1 cellular context compared by ENCODE assay signal in the genomic region with DNA sequence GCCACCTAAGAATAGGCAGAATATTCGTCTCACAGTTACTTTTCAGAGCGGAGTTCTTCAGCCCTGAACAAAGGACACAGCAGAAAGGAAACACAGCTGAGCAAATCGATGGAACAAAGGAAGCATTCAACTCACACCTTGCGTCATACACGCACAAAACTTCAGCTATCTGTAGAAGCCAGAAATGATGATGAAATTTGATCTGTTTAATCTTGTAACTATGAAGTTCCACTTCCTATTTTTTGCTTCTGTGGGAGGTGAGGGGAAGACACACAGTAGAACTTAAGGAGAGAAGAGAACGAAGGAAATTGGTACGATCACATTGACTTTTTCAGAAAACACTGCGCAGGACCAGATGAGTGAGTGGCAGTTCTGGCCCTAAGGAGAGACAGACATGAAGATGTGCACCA.
A peak's percentile ranks its signal among the peaks of the same experiment; 100 is the strongest.
TF ChIP-seq lines count a peak whose summit lies in the region.

No MANE protein-coding gene starts in this region.

TF ChIP-seq in HepG2, 621 proteins besides CTCF, POLR2A, EP300 and RAD21 (continued from another document and continues in another):
- TF ChIP-seq, protein P1, sequence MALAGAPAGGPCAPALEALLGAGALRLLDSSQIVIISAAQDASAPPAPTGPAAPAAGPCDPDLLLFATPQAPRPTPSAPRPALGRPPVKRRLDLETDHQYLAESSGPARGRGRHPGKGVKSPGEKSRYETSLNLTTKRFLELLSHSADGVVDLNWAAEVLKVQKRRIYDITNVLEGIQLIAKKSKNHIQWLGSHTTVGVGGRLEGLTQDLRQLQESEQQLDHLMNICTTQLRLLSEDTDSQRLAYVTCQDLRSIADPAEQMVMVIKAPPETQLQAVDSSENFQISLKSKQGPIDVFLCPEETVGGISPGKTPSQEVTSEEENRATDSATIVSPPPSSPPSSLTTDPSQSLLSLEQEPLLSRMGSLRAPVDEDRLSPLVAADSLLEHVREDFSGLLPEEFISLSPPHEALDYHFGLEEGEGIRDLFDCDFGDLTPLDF (CRISPR knock-in tag; IDR thresholded peaks at IDR 0.05): no peak
- no peak for TF ChIP-seq ZNF670 (CRISPR knock-in tag; IDR thresholded peaks at IDR 0.05; ENCODE audit: borderline replicate concordance)
- no peak for TF ChIP-seq TOPORS (CRISPR knock-in tag; IDR thresholded peaks at IDR 0.05)
- TF ChIP-seq ETV6 (CRISPR knock-in tag; conservative IDR thresholded peaks at IDR 0.05): no peak
- 0 out of 2 replicates have a peak, but pooled peaks have one; percentile 59 for TF ChIP-seq ZNF44 (CRISPR knock-in tag; IDR thresholded peaks at IDR 0.05)
- peak; percentile 64; the same call in 1 of the 2 replicates for TF ChIP-seq SNAPC2 (CRISPR knock-in tag; IDR thresholded peaks at IDR 0.05)
- TF ChIP-seq, protein P2, sequence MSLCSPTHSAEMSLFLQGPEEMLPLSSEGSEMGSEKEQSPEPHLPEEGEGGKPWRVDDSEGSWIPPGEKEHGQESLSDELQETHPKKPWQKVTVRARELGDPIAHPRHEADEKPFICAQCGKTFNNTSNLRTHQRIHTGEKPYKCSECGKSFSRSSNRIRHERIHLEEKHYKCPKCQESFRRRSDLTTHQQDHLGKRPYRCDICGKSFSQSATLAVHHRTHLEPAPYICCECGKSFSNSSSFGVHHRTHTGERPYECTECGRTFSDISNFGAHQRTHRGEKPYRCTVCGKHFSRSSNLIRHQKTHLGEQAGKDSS (CRISPR knock-in tag; IDR thresholded peaks at IDR 0.05; ENCODE audit: borderline replicate concordance, low read depth): 0 out of 2 replicates have a peak, but pooled peaks have one; percentile 67
- peak; percentile 84 for TF ChIP-seq HNF4A (CRISPR knock-in tag; IDR thresholded peaks at IDR 0.05)
- TF ChIP-seq, protein P3, sequence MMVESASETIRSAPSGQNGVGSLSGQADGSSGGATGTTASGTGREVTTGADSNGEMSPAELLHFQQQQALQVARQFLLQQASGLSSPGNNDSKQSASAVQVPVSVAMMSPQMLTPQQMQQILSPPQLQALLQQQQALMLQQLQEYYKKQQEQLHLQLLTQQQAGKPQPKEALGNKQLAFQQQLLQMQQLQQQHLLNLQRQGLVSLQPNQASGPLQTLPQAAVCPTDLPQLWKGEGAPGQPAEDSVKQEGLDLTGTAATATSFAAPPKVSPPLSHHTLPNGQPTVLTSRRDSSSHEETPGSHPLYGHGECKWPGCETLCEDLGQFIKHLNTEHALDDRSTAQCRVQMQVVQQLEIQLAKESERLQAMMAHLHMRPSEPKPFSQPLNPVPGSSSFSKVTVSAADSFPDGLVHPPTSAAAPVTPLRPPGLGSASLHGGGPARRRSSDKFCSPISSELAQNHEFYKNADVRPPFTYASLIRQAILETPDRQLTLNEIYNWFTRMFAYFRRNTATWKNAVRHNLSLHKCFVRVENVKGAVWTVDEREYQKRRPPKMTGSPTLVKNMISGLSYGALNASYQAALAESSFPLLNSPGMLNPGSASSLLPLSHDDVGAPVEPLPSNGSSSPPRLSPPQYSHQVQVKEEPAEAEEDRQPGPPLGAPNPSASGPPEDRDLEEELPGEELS (CRISPR knock-in tag; IDR thresholded peaks at IDR 0.05): peak; percentile 95
- TF ChIP-seq SAP130 (CRISPR knock-in tag; IDR thresholded peaks at IDR 0.05; ENCODE audit: low read depth): peak; percentile 82
- TF ChIP-seq, protein P4, sequence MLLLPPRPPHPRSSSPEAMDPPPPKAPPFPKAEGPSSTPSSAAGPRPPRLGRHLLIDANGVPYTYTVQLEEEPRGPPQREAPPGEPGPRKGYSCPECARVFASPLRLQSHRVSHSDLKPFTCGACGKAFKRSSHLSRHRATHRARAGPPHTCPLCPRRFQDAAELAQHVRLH (CRISPR knock-in tag; IDR thresholded peaks at IDR 0.05; ENCODE audit: borderline replicate concordance, low read depth): peak; percentile 51; the same call in 1 of the 2 replicates
- TF ChIP-seq POLR2G (IDR thresholded peaks at IDR 0.05; ENCODE audit: low read depth, low read length): no peak
- TF ChIP-seq ZNF234 (CRISPR knock-in tag; conservative IDR thresholded peaks at IDR 0.05): no peak
- peak; percentile 90 for TF ChIP-seq REPIN1 (CRISPR knock-in tag; IDR thresholded peaks at IDR 0.05; ENCODE audit: borderline replicate concordance, low read depth)
- TF ChIP-seq CHD2 (IDR thresholded peaks at IDR 0.05; ENCODE audit: low read depth, low read length): no peak
- peak; percentile 64; the same call in 1 of the 2 replicates for TF ChIP-seq ZBTB20 (CRISPR knock-in tag; IDR thresholded peaks at IDR 0.05; ENCODE audit: borderline replicate concordance, low read depth)
- TF ChIP-seq TOE1 (CRISPR knock-in tag; IDR thresholded peaks at IDR 0.05): no peak
- no peak for TF ChIP-seq SETDB1 (CRISPR knock-in tag; IDR thresholded peaks at IDR 0.05; ENCODE audit: borderline replicate concordance)
- peak; percentile 63; the same call in 1 of the 2 replicates for TF ChIP-seq PITX1 (CRISPR knock-in tag; IDR thresholded peaks at IDR 0.05)
- TF ChIP-seq, protein P5, sequence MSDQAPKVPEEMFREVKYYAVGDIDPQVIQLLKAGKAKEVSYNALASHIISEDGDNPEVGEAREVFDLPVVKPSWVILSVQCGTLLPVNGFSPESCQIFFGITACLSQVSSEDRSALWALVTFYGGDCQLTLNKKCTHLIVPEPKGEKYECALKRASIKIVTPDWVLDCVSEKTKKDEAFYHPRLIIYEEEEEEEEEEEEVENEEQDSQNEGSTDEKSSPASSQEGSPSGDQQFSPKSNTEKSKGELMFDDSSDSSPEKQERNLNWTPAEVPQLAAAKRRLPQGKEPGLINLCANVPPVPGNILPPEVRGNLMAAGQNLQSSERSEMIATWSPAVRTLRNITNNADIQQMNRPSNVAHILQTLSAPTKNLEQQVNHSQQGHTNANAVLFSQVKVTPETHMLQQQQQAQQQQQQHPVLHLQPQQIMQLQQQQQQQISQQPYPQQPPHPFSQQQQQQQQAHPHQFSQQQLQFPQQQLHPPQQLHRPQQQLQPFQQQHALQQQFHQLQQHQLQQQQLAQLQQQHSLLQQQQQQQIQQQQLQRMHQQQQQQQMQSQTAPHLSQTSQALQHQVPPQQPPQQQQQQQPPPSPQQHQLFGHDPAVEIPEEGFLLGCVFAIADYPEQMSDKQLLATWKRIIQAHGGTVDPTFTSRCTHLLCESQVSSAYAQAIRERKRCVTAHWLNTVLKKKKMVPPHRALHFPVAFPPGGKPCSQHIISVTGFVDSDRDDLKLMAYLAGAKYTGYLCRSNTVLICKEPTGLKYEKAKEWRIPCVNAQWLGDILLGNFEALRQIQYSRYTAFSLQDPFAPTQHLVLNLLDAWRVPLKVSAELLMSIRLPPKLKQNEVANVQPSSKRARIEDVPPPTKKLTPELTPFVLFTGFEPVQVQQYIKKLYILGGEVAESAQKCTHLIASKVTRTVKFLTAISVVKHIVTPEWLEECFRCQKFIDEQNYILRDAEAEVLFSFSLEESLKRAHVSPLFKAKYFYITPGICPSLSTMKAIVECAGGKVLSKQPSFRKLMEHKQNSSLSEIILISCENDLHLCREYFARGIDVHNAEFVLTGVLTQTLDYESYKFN (CRISPR knock-in tag; conservative IDR thresholded peaks at IDR 0.05): peak; percentile 93
- TF ChIP-seq, protein P6, sequence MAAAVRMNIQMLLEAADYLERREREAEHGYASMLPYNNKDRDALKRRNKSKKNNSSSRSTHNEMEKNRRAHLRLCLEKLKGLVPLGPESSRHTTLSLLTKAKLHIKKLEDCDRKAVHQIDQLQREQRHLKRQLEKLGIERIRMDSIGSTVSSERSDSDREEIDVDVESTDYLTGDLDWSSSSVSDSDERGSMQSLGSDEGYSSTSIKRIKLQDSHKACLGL (CRISPR knock-in tag; IDR thresholded peaks at IDR 0.05): no peak
- TF ChIP-seq SP5 (CRISPR knock-in tag; IDR thresholded peaks at IDR 0.05; ENCODE audit: borderline replicate concordance, low read depth): no peak
- TF ChIP-seq, protein P7, sequence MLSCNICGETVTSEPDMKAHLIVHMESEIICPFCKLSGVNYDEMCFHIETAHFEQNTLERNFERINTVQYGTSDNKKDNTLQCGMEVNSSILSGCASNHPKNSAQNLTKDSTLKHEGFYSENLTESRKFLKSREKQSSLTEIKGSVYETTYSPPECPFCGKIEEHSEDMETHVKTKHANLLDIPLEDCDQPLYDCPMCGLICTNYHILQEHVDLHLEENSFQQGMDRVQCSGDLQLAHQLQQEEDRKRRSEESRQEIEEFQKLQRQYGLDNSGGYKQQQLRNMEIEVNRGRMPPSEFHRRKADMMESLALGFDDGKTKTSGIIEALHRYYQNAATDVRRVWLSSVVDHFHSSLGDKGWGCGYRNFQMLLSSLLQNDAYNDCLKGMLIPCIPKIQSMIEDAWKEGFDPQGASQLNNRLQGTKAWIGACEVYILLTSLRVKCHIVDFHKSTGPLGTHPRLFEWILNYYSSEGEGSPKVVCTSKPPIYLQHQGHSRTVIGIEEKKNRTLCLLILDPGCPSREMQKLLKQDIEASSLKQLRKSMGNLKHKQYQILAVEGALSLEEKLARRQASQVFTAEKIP (CRISPR knock-in tag; IDR thresholded peaks at IDR 0.05; ENCODE audit: borderline replicate concordance): no peak
- peak; percentile 93; the same call in 1 of the 2 replicates for TF ChIP-seq FOXJ3 (CRISPR knock-in tag; IDR thresholded peaks at IDR 0.05; ENCODE audit: borderline replicate concordance)
- no peak for TF ChIP-seq ZFP37 (CRISPR knock-in tag; IDR thresholded peaks at IDR 0.05; ENCODE audit: borderline replicate concordance)
- no peak for TF ChIP-seq PHF20 (CRISPR knock-in tag; IDR thresholded peaks at IDR 0.05)
- TF ChIP-seq ZNF260 (CRISPR knock-in tag; IDR thresholded peaks at IDR 0.05; ENCODE audit: borderline replicate concordance, low read depth): no peak
- no peak; the same call in 1 of the 2 replicates for TF ChIP-seq GABPB1 (CRISPR knock-in tag; IDR thresholded peaks at IDR 0.05)
- no peak for TF ChIP-seq KLF12 (CRISPR knock-in tag; IDR thresholded peaks at IDR 0.05; ENCODE audit: borderline replicate concordance)
- TF ChIP-seq YEATS4 (CRISPR knock-in tag; IDR thresholded peaks at IDR 0.05; ENCODE audit: borderline replicate concordance): no peak
- TF ChIP-seq, protein P8, sequence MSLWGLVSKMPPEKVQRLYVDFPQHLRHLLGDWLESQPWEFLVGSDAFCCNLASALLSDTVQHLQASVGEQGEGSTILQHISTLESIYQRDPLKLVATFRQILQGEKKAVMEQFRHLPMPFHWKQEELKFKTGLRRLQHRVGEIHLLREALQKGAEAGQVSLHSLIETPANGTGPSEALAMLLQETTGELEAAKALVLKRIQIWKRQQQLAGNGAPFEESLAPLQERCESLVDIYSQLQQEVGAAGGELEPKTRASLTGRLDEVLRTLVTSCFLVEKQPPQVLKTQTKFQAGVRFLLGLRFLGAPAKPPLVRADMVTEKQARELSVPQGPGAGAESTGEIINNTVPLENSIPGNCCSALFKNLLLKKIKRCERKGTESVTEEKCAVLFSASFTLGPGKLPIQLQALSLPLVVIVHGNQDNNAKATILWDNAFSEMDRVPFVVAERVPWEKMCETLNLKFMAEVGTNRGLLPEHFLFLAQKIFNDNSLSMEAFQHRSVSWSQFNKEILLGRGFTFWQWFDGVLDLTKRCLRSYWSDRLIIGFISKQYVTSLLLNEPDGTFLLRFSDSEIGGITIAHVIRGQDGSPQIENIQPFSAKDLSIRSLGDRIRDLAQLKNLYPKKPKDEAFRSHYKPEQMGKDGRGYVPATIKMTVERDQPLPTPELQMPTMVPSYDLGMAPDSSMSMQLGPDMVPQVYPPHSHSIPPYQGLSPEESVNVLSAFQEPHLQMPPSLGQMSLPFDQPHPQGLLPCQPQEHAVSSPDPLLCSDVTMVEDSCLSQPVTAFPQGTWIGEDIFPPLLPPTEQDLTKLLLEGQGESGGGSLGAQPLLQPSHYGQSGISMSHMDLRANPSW (CRISPR knock-in tag; IDR thresholded peaks at IDR 0.05; ENCODE audit: borderline replicate concordance): peak; percentile 42; the same call in 1 of the 2 replicates
- TF ChIP-seq HNRNPH1 (optimal IDR thresholded peaks at IDR 0.05; ENCODE audit: low read depth, low read length): no peak
- TF ChIP-seq KAT8 (CRISPR knock-in tag; IDR thresholded peaks at IDR 0.05): peak; percentile 47; the same call in 1 of the 2 replicates
- TF ChIP-seq RFXANK (CRISPR knock-in tag; IDR thresholded peaks at IDR 0.05): 0 out of 2 replicates have a peak, but pooled peaks have one; percentile 21
- TF ChIP-seq, protein P9, sequence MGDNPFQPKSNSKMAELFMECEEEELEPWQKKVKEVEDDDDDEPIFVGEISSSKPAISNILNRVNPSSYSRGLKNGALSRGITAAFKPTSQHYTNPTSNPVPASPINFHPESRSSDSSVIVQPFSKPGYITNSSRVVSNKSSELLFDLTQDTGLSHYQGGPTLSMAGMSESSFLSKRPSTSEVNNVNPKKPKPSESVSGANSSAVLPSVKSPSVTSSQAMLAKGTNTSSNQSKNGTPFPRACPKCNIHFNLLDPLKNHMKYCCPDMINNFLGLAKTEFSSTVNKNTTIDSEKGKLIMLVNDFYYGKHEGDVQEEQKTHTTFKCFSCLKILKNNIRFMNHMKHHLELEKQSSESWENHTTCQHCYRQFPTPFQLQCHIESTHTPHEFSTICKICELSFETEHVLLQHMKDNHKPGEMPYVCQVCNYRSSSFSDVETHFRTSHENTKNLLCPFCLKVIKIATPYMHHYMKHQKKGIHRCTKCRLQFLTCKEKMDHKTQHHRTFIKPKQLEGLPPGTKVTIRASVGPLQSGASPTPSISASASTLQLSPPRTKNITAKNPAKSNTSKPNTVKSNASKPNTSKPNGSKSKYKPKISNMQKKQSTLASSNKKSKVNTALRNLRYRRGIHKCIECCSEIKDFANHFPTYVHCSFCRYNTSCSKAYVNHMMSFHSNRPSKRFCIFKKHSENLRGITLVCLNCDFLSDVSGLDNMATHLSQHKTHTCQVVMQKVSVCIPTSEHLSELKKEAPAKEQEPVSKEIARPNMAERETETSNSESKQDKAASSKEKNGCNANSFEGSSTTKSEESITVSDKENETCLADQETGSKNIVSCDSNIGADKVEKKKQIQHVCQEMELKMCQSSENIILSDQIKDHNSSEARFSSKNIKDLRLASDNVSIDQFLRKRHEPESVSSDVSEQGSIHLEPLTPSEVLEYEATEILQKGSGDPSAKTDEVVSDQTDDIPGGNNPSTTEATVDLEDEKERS (CRISPR knock-in tag; IDR thresholded peaks at IDR 0.05): peak; percentile 83
- no peak for TF ChIP-seq KLF9 (CRISPR knock-in tag; IDR thresholded peaks at IDR 0.05; ENCODE audit: low read depth)
- TF ChIP-seq, protein P10, sequence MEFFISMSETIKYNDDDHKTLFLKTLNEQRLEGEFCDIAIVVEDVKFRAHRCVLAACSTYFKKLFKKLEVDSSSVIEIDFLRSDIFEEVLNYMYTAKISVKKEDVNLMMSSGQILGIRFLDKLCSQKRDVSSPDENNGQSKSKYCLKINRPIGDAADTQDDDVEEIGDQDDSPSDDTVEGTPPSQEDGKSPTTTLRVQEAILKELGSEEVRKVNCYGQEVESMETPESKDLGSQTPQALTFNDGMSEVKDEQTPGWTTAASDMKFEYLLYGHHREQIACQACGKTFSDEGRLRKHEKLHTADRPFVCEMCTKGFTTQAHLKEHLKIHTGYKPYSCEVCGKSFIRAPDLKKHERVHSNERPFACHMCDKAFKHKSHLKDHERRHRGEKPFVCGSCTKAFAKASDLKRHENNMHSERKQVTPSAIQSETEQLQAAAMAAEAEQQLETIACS (CRISPR knock-in tag; IDR thresholded peaks at IDR 0.05): no peak
